9 cellular contexts compared by ENCODE assay signal in the genomic region with DNA sequence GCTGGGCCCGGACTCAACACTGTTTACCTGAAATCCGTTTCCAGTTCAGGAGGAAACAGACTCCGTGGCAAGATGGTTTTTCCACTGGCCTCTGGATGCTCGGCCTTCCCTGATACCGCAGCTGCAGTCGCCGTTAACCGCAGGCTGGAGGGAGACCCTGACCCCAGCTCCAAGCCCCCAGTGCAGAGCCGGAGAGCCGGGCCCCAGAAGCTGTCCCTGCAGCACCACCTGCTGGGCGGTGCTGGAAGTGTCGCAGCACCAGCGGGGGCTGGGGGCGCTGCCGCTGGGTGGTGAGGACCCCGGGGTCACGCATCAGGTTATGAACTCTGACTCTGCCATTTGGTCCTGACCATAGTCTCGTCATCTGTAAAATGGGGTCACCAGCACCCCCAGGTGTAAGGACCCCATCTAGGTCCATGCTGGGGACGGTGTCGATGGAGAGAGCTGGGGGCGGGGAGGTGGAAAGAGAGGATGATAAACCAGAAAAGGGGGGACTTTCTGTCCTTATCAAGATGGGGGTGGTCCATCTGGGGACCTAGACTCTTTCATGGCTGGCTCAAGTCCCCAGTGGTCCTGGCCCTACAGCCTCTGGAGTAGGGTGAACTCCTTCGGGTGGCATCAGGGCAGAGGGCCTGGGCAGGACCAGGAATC. TPM values are rescaled to one million over a fixed set of nuclear protein-coding genes. Genes with fewer than 3 reads are reported as not detected.
DNase-seq lines count a peak whose midpoint lies in the region; ATAC-seq and TF ChIP-seq lines count a peak whose summit lies in the region.
"Had no signal": no experiment of that assay in that cellular context is flagged by ENCODE, and none has a peak within 500 bp of the region (broad histone marks: within the 10 kb centered on the region; RNA-seq: fewer than 3 reads in every experiment).

No MANE protein-coding gene starts in this region.

- no peaks in the 10 kb centered on the region for H3K79me2 ChIP-seq in Loucy (ENCODE audit: insufficient read depth, low read length)

- peaks cover 9% of the 10 kb centered on the region; the same call in 1 of the 2 replicates for H3K9me3 ChIP-seq in Loucy (ENCODE audit: insufficient read depth, low read depth, low read length)

- no TSS peak for BruUV-seq in Calu3 (replicated peaks; lab: Mats Ljungman, UMichigan)

- H3K4me3 Mint-ChIP-seq in Calu3 (ENCODE audit: low read depth, unreplicated experiment): no peak overlapping the region

- H3K4me2 ChIP-seq in Loucy (ENCODE audit: low read depth, low read length, poor library complexity, severe bottlenecking): no peak overlapping the region

- H3K27ac Mint-ChIP-seq in Calu3 (ENCODE audit: unreplicated experiment): no peak overlapping the region

- peak; percentile 65 for DNase-seq in Calu3
- DNase-seq in activated gamma-delta T cell treated with anti-CD3 and anti-CD28 coated beads, Interleukin-2, amount 50 U/mL, for 16 hours (ENCODE audit: low read depth): peak; percentile 9
- peak; percentile 59 for DNase-seq in left ventricle myocardium superior
- peak in 2 of 3 experiments; percentile 7 to 24 for DNase-seq in stimulated activated CD4-positive, alpha-beta T cell treated with anti-CD3 and anti-CD28 coated beads, TNF-alpha, amount 100 ng/mL, for 4 hours (ENCODE audit: low read depth in 3 of 3)
- no peak for DNase-seq in glomerular visceral epithelial cell (ENCODE audit: extremely low spot score)
- no peak for DNase-seq in SIG-M5 treated with dmso at 0.1 percent for 504 hours (lab: John Stamatoyannopoulos, UW; ENCODE audit: unreplicated experiment)

- H4K20me1 ChIP-seq in Loucy (ENCODE audit: insufficient read depth, low read length, poor library complexity, severe bottlenecking): no peaks in the 10 kb centered on the region

- H3K9ac ChIP-seq in Loucy (ENCODE audit: low read depth, low read length, poor library complexity, severe bottlenecking): no peak overlapping the region

- no peaks in the 10 kb centered on the region for H3K36me3 ChIP-seq in Loucy (ENCODE audit: insufficient read depth, low read length)

- H3K4me3 ChIP-seq in Loucy (ENCODE audit: low read length, poor library complexity, severe bottlenecking): no peak overlapping the region

- TF ChIP-seq CTCF in Calu3 (IDR thresholded peaks at IDR 0.05; ENCODE audit: unreplicated experiment) (peak; percentile 100), Loucy (conservative IDR thresholded peaks at IDR 0.05; ENCODE audit: low read length) (peak; percentile 98)

- intact Hi-C loops in Calu3 (cut with micrococcal nuclease; ENCODE audit: unreplicated experiment): loop anchor here (2.0 to 5.0 kb wide), 2 partner anchors 73 to 160 kb away; no protein-coding TSS in a partner anchor
- intact Hi-C loops in left ventricle myocardium superior (cut with micrococcal nuclease): loop anchor here (5.0 kb wide), 1 partner anchor 75 kb away; no protein-coding TSS in a partner anchor

- no peaks in the 10 kb centered on the region for H3K4me1 ChIP-seq in Loucy (ENCODE audit: insufficient read depth, low read length, poor library complexity, severe bottlenecking)

- peak; percentile 73 for ATAC-seq in left ventricle myocardium superior
- no peak for ATAC-seq in HG03457 (IDR thresholded peaks at IDR 0.05; ENCODE audit: unreplicated experiment)

- H3K4me1 Mint-ChIP-seq in Calu3 (ENCODE audit: low read depth, unreplicated experiment): no peaks in the 10 kb centered on the region

- no peaks in the 10 kb centered on the region for H3K9me2 ChIP-seq in Loucy (replicated peaks; ENCODE audit: low read depth, low read length)

- no peaks in the 10 kb centered on the region for H3F3A ChIP-seq in Loucy (ENCODE audit: low read depth)

- H3K27me3 Mint-ChIP-seq in Calu3 (ENCODE audit: unreplicated experiment): peaks cover 88% of the 10 kb centered on the region

- no peak overlapping the region for H2AFZ ChIP-seq in Loucy (ENCODE audit: low read length)

- no peaks in the 10 kb centered on the region for H3K36me3 Mint-ChIP-seq in Calu3 (ENCODE audit: insufficient read depth, unreplicated experiment)

- H3K27me3 ChIP-seq in Loucy (ENCODE audit: insufficient read depth, low read length, poor library complexity, severe bottlenecking): no peaks in the 10 kb centered on the region

- peaks cover 9% of the 10 kb centered on the region for H3K9me3 Mint-ChIP-seq in Calu3 (ENCODE audit: low read depth, unreplicated experiment)

- CTCF ChIA-PET in Calu3 (lab: Charles Lee): interaction anchor here (0.6 to 3.8 kb wide), 13 partner anchors 9 to 409 kb away, joined by 3 to 55 read pairs (median 3); partner anchors contain the start of gene PPDPF

RNA-seq across cellular contexts. Expression of gene CHRNA4, which starts 20.8 kb away (rescaled TPM):
- not detected in 2 replicates for total RNA-seq in Calu3 (2022)
- 1.8 TPM for total RNA-seq in left ventricle myocardium superior
- total RNA-seq: glomerular endothelial cell had no signal

Comparison
In these comparisons a context has a peak if more than half of its experiments do, and no peak if none do; other contexts are left out.
1. DNase-seq: peak in Calu3 (single experiment), activated gamma-delta T cell treated with anti-CD3 and anti-CD28 coated beads, Interleukin-2, amount 50 U/mL, for 16 hours (single experiment), left ventricle myocardium superior (single experiment) and stimulated activated CD4-positive, alpha-beta T cell treated with anti-CD3 and anti-CD28 coated beads, TNF-alpha, amount 100 ng/mL, for 4 hours (2 of 3); none in glomerular visceral epithelial cell (single experiment) and SIG-M5 treated with dmso at 0.1 percent for 504 hours (single experiment).